ENCODE assay signal across 2 cellular contexts in genomic region chr5:81626524-81626923, GRCh38.
A peak's percentile ranks its signal among the peaks of the same experiment; 100 is the strongest.
TF ChIP-seq lines count a peak whose summit lies in the region.

No MANE protein-coding gene starts in this region.

TF ChIP-seq in IMR-90, 13 proteins besides CTCF, POLR2A, EP300 and RAD21 (continued from another document):
- TF ChIP-seq CEBPB (IDR thresholded peaks at IDR 0.05; ENCODE audit: low read depth, low read length): peak; percentile 31; the same call in 1 of the 2 replicates
- TF ChIP-seq, protein P1, sequence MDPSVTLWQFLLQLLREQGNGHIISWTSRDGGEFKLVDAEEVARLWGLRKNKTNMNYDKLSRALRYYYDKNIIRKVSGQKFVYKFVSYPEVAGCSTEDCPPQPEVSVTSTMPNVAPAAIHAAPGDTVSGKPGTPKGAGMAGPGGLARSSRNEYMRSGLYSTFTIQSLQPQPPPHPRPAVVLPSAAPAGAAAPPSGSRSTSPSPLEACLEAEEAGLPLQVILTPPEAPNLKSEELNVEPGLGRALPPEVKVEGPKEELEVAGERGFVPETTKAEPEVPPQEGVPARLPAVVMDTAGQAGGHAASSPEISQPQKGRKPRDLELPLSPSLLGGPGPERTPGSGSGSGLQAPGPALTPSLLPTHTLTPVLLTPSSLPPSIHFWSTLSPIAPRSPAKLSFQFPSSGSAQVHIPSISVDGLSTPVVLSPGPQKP (IDR thresholded peaks at IDR 0.05; ENCODE audit: borderline replicate concordance, low read depth, low read length): no peak
- TF ChIP-seq BHLHE40 (IDR thresholded peaks at IDR 0.05; ENCODE audit: low read depth, low read length): peak; percentile 23; the same call in 1 of the 2 replicates

TF ChIP-seq in HepG2, 621 proteins besides CTCF, POLR2A, EP300 and RAD21:
- TF ChIP-seq THAP9 (CRISPR knock-in tag; IDR thresholded peaks at IDR 0.05; ENCODE audit: borderline replicate concordance) (no peak), MXI1 (IDR thresholded peaks at IDR 0.05; ENCODE audit: borderline replicate concordance, low read depth, low read length) (no peak), NFRKB (IDR thresholded peaks at IDR 0.05) (no peak), DDIT3 (CRISPR knock-in tag; IDR thresholded peaks at IDR 0.05) (no peak), ZNF580 (CRISPR knock-in tag; IDR thresholded peaks at IDR 0.05; ENCODE audit: borderline replicate concordance, low read depth) (no peak), SRY (CRISPR knock-in tag; IDR thresholded peaks at IDR 0.05) (no peak), ZNF30 (CRISPR knock-in tag; IDR thresholded peaks at IDR 0.05) (no peak), FOXP1 (IDR thresholded peaks at IDR 0.05) (no peak), FOXP1 (CRISPR knock-in tag; IDR thresholded peaks at IDR 0.05) (no peak), ZNF7 (CRISPR knock-in tag; IDR thresholded peaks at IDR 0.05) (no peak), NR2F2 (IDR thresholded peaks at IDR 0.05; ENCODE audit: borderline replicate concordance, low read depth) (no peak), HHEX (CRISPR knock-in tag; IDR thresholded peaks at IDR 0.05) (no peak), ZNF10 (CRISPR knock-in tag; IDR thresholded peaks at IDR 0.05; ENCODE audit: borderline replicate concordance, low read depth) (no peak)
- TF ChIP-seq, protein P2, sequence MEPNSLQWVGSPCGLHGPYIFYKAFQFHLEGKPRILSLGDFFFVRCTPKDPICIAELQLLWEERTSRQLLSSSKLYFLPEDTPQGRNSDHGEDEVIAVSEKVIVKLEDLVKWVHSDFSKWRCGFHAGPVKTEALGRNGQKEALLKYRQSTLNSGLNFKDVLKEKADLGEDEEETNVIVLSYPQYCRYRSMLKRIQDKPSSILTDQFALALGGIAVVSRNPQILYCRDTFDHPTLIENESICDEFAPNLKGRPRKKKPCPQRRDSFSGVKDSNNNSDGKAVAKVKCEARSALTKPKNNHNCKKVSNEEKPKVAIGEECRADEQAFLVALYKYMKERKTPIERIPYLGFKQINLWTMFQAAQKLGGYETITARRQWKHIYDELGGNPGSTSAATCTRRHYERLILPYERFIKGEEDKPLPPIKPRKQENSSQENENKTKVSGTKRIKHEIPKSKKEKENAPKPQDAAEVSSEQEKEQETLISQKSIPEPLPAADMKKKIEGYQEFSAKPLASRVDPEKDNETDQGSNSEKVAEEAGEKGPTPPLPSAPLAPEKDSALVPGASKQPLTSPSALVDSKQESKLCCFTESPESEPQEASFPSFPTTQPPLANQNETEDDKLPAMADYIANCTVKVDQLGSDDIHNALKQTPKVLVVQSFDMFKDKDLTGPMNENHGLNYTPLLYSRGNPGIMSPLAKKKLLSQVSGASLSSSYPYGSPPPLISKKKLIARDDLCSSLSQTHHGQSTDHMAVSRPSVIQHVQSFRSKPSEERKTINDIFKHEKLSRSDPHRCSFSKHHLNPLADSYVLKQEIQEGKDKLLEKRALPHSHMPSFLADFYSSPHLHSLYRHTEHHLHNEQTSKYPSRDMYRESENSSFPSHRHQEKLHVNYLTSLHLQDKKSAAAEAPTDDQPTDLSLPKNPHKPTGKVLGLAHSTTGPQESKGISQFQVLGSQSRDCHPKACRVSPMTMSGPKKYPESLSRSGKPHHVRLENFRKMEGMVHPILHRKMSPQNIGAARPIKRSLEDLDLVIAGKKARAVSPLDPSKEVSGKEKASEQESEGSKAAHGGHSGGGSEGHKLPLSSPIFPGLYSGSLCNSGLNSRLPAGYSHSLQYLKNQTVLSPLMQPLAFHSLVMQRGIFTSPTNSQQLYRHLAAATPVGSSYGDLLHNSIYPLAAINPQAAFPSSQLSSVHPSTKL (CRISPR knock-in tag; IDR thresholded peaks at IDR 0.05): no peak
- TF ChIP-seq, protein P3, sequence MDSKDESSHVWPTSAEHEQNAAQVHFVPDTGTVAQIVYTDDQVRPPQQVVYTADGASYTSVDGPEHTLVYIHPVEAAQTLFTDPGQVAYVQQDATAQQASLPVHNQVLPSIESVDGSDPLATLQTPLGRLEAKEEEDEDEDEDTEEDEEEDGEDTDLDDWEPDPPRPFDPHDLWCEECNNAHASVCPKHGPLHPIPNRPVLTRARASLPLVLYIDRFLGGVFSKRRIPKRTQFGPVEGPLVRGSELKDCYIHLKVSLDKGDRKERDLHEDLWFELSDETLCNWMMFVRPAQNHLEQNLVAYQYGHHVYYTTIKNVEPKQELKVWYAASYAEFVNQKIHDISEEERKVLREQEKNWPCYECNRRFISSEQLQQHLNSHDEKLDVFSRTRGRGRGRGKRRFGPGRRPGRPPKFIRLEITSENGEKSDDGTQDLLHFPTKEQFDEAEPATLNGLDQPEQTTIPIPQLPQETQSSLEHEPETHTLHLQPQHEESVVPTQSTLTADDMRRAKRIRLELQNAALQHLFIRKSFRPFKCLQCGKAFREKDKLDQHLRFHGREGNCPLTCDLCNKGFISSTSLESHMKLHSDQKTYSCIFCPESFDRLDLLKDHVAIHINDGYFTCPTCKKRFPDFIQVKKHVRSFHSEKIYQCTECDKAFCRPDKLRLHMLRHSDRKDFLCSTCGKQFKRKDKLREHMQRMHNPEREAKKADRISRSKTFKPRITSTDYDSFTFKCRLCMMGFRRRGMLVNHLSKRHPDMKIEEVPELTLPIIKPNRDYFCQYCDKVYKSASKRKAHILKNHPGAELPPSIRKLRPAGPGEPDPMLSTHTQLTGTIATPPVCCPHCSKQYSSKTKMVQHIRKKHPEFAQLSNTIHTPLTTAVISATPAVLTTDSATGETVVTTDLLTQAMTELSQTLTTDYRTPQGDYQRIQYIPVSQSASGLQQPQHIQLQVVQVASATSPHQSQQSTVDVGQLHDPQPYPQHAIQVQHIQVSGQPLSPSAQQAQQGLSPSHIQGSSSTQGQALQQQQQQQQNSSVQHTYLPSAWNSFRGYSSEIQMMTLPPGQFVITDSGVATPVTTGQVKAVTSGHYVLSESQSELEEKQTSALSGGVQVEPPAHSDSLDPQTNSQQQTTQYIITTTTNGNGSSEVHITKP (CRISPR knock-in tag; IDR thresholded peaks at IDR 0.05; ENCODE audit: low read depth): no peak
- TF ChIP-seq, protein P4, sequence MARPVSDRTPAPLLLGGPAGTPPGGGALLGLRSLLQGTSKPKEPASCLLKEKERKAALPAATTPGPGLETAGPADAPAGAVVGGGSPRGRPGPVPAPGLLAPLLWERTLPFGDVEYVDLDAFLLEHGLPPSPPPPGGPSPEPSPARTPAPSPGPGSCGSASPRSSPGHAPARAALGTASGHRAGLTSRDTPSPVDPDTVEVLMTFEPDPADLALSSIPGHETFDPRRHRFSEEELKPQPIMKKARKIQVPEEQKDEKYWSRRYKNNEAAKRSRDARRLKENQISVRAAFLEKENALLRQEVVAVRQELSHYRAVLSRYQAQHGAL (CRISPR knock-in tag; IDR thresholded peaks at IDR 0.05; ENCODE audit: not compliant biosample characterization): no peak
- TF ChIP-seq, protein P5, sequence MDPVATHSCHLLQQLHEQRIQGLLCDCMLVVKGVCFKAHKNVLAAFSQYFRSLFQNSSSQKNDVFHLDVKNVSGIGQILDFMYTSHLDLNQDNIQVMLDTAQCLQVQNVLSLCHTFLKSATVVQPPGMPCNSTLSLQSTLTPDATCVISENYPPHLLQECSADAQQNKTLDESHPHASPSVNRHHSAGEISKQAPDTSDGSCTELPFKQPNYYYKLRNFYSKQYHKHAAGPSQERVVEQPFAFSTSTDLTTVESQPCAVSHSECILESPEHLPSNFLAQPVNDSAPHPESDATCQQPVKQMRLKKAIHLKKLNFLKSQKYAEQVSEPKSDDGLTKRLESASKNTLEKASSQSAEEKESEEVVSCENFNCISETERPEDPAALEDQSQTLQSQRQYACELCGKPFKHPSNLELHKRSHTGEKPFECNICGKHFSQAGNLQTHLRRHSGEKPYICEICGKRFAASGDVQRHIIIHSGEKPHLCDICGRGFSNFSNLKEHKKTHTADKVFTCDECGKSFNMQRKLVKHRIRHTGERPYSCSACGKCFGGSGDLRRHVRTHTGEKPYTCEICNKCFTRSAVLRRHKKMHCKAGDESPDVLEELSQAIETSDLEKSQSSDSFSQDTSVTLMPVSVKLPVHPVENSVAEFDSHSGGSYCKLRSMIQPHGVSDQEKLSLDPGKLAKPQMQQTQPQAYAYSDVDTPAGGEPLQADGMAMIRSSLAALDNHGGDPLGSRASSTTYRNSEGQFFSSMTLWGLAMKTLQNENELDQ (CRISPR knock-in tag; IDR thresholded peaks at IDR 0.05; ENCODE audit: borderline replicate concordance): no peak
